15 cellular contexts compared by ENCODE assay signal in genomic region chr19:4781851-4782250, GRCh38.
"Had no signal": no experiment of that assay in that cellular context is flagged by ENCODE, and none has a peak within 500 bp of the region (broad histone marks: within the 10 kb centered on the region; RNA-seq: fewer than 3 reads in every experiment).

No MANE protein-coding gene starts in this region.

- DNase-seq: activated CD4-positive, alpha-beta T cell treated with anti-CD3 and anti-CD28 coated beads, Interleukin-2, amount 50 U/mL, for 1 hour; activated CD8-positive, alpha-beta memory T cell treated with anti-CD3 and anti-CD28 coated beads for 24 hours; activated naive CD4-positive, alpha-beta T cell treated with anti-CD3 and anti-CD28 coated beads for 36 hours; activated naive CD8-positive, alpha-beta T cell treated with anti-CD3 and anti-CD28 coated beads, Interleukin-2, amount 50 U/mL, for 24 hours; dermis blood vessel endothelial cell; endodermal cell; left ventricle myocardium inferior; naive thymus-derived CD8-positive, alpha-beta T cell; pancreas; sigmoid colon; stimulated activated CD4-positive, alpha-beta T cell treated with anti-CD3 and anti-CD28 coated beads, Interleukin-1b, Interleukin-23, amount 100 ng/mL, for 48 hours; stomach; T1000 had no signal

- H3K4me1 Mint-ChIP-seq: activated T-helper 17 cell treated with anti-CD3 and anti-CD28 coated beads, Interleukin-2, amount 50 U/mL, for 72 hours; endodermal cell; naive thymus-derived CD8-positive, alpha-beta T cell had no signal

- H3K9me3 Mint-ChIP-seq: activated T-helper 17 cell treated with anti-CD3 and anti-CD28 coated beads, Interleukin-2, amount 50 U/mL, for 72 hours had no signal

- ATAC-seq: activated CD4-positive, CD25-positive, alpha-beta regulatory T cell treated with anti-CD3 and anti-CD28 coated beads, Interleukin-2, amount 50 U/mL, for 24 hours; activated naive CD8-positive, alpha-beta T cell treated with anti-CD3 and anti-CD28 coated beads, Interleukin-2, amount 50 U/mL, for 24 hours; activated T-helper 17 cell treated with anti-CD3 and anti-CD28 coated beads, Interleukin-2, amount 50 U/mL, for 72 hours; naive thymus-derived CD8-positive, alpha-beta T cell; pancreas had no signal

- H3K4me3 Mint-ChIP-seq: activated naive CD4-positive, alpha-beta T cell treated with anti-CD3 and anti-CD28 coated beads for 36 hours; activated naive CD8-positive, alpha-beta T cell treated with anti-CD3 and anti-CD28 coated beads, Interleukin-2, amount 50 U/mL, for 24 hours; activated T-helper 17 cell treated with anti-CD3 and anti-CD28 coated beads, Interleukin-2, amount 50 U/mL, for 72 hours; endodermal cell; naive thymus-derived CD8-positive, alpha-beta T cell had no signal

- H3K27ac Mint-ChIP-seq: activated naive CD4-positive, alpha-beta T cell treated with anti-CD3 and anti-CD28 coated beads for 36 hours; activated naive CD8-positive, alpha-beta T cell treated with anti-CD3 and anti-CD28 coated beads, Interleukin-2, amount 50 U/mL, for 24 hours; activated T-helper 17 cell treated with anti-CD3 and anti-CD28 coated beads, Interleukin-2, amount 50 U/mL, for 72 hours; endodermal cell; naive thymus-derived CD8-positive, alpha-beta T cell had no signal
